Comparison of ENCODE assay signal across 12 cellular contexts in the genomic region with DNA sequence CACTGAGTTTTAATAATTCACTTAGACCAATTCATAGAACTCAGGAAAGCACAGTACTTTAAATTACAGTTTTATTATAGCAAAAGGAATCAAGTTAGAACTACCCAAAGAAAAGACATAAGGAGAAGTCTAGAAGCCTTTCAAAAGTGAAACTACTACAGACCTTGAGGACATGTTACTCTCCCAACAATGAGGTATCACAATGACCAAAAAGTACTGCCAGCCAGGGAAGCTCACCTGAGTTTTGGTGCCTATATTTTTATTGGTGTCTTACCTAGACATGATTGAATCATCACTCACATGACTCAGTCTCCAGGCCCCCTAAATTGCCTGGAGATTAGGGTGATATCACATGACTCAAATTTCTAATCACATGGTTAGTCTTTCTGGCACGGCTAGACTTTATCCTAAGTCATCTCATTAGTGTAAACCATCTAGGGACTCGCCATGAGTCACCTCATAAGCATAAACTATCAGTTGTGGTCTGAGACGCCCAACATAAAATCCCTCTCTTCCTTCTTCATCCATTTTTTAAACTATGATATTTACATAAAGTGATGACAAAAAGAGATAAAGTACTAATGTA.
DNase-seq lines count a peak whose midpoint lies in the region; ATAC-seq and FAIRE-seq lines count a peak whose summit lies in the region.
"Had no signal": no experiment of that assay in that cellular context is flagged by ENCODE, and none has a peak within 500 bp of the region (broad histone marks: within the 10 kb centered on the region; RNA-seq: fewer than 3 reads in every experiment).

No MANE protein-coding gene starts in this region.

- H3K27me3 Mint-ChIP-seq in activated T-cell treated with anti-CD3 and anti-CD28 coated beads, Interleukin-2, amount 50 U/mL, for 4 hours (ENCODE audit: low read depth): no peaks in the 10 kb centered on the region

- no peaks in the 10 kb centered on the region for H3K4me1 Mint-ChIP-seq in activated T-cell treated with anti-CD3 and anti-CD28 coated beads, Interleukin-2, amount 50 U/mL, for 4 hours (ENCODE audit: low read depth)
- H3K4me1 Mint-ChIP-seq in stimulated activated effector memory CD8-positive, alpha-beta T cell treated with anti-CD3 and anti-CD28 coated beads, Interleukin-12 subunit alpha, Interleukin-12 subunit beta, amount 100 ng/mL, for 72 hours: no peaks in the 10 kb centered on the region

- no peaks in the 10 kb centered on the region for H3K9me3 Mint-ChIP-seq in activated T-cell treated with anti-CD3 and anti-CD28 coated beads, Interleukin-2, amount 50 U/mL, for 4 hours
- H3K9me3 Mint-ChIP-seq in stimulated activated effector memory CD8-positive, alpha-beta T cell treated with anti-CD3 and anti-CD28 coated beads, Interleukin-12 subunit alpha, Interleukin-12 subunit beta, amount 100 ng/mL, for 72 hours: peaks cover 2% of the 10 kb centered on the region

- no peak for DNase-seq in activated T-cell treated with anti-CD3 and anti-CD28 coated beads, Interleukin-2, amount 50 U/mL, for 4 hours
- DNase-seq in activated T-cell treated with anti-CD3 and anti-CD28 coated beads, Interleukin-2, amount 50 U/mL, for 1 hour: no peak
- DNase-seq in RCC 7860 (ENCODE audit: low spot score) (peak; percentile 10), Ammon's horn (ENCODE audit: low spot score) (no peak), NCI-H345 treated with DMSO at 0.1 percent for 48 hours (lab: John Stamatoyannopoulos, UW; ENCODE audit: unreplicated experiment) (no peak), midbrain (lab: John Stamatoyannopoulos, UW) (no peak)
- no peak for DNase-seq in stimulated activated effector memory CD8-positive, alpha-beta T cell treated with anti-CD3 and anti-CD28 coated beads, Interleukin-12 subunit alpha, Interleukin-12 subunit beta, amount 100 ng/mL, for 72 hours (ENCODE audit: low spot score in 2 of 2)
- DNase-seq: central memory CD4-positive, alpha-beta T cell; gastrocnemius medialis; NCI-H1417 treated with DMSO at 0.1 percent for 48 hours; spleen had no signal

- H3K27ac Mint-ChIP-seq in stimulated activated effector memory CD8-positive, alpha-beta T cell treated with anti-CD3 and anti-CD28 coated beads, Interleukin-12 subunit alpha, Interleukin-12 subunit beta, amount 100 ng/mL, for 72 hours: no peak overlapping the region

- H3K36me3 Mint-ChIP-seq in activated T-cell treated with anti-CD3 and anti-CD28 coated beads, Interleukin-2, amount 50 U/mL, for 4 hours (ENCODE audit: insufficient read depth): no peaks in the 10 kb centered on the region
- no peaks in the 10 kb centered on the region for H3K36me3 Mint-ChIP-seq in stimulated activated effector memory CD8-positive, alpha-beta T cell treated with anti-CD3 and anti-CD28 coated beads, Interleukin-12 subunit alpha, Interleukin-12 subunit beta, amount 100 ng/mL, for 72 hours

- peak; percentile 61 to 73 for ATAC-seq in activated T-cell treated with anti-CD3 and anti-CD28 coated beads, Interleukin-2, amount 50 U/mL, for 4 hours
- peak; percentile 59 for ATAC-seq in HG02938 (IDR thresholded peaks at IDR 0.05; ENCODE audit: unreplicated experiment)
- peak; percentile 51 for ATAC-seq in stimulated activated effector memory CD8-positive, alpha-beta T cell treated with anti-CD3 and anti-CD28 coated beads, Interleukin-12 subunit alpha, Interleukin-12 subunit beta, amount 100 ng/mL, for 72 hours
- ATAC-seq: gastrocnemius medialis had no signal

- FAIRE-seq in RCC 7860 (lab: Jason Lieb, UNC): no peak

- H3K4me3 Mint-ChIP-seq in activated T-cell treated with anti-CD3 and anti-CD28 coated beads, Interleukin-2, amount 50 U/mL, for 4 hours: no peak overlapping the region
- no peak overlapping the region for H3K4me3 Mint-ChIP-seq in stimulated activated effector memory CD8-positive, alpha-beta T cell treated with anti-CD3 and anti-CD28 coated beads, Interleukin-12 subunit alpha, Interleukin-12 subunit beta, amount 100 ng/mL, for 72 hours
